ENCODE assay signal across 3 cellular contexts in genomic region chr4:11420327-11420726, GRCh38.
A peak's percentile ranks its signal among the peaks of the same experiment; 100 is the strongest.
TF ChIP-seq lines count a peak whose summit lies in the region.

No MANE protein-coding gene starts in this region.

TF ChIP-seq in HCT116, 20 proteins besides CTCF, POLR2A, EP300 and RAD21:
- TF ChIP-seq POLR2AphosphoS5 (IDR thresholded peaks at IDR 0.05; ENCODE audit: low read depth, low read length) (0 out of 2 replicates have a peak, but pooled peaks have one; percentile 25), EGR1 (IDR thresholded peaks at IDR 0.05; ENCODE audit: low read depth) (no peak), SIN3A (IDR thresholded peaks at IDR 0.05; ENCODE audit: low read depth) (no peak), MAX (IDR thresholded peaks at IDR 0.05) (no peak), EZH2phosphoT487 (IDR thresholded peaks at IDR 0.05; ENCODE audit: borderline replicate concordance) (no peak)

TF ChIP-seq in GM12878, 131 proteins besides CTCF, POLR2A, EP300 and RAD21:
- TF ChIP-seq SUZ12 (IDR thresholded peaks at IDR 0.05; ENCODE audit: unreplicated experiment) (no peak), TCF3 (IDR thresholded peaks at IDR 0.05; ENCODE audit: borderline replicate concordance, insufficient read depth, low read depth, low read length) (no peak), HDGF (IDR thresholded peaks at IDR 0.05) (no peak), SREBF1 (IDR thresholded peaks at IDR 0.05; ENCODE audit: low read length) (no peak), ZSCAN29 (IDR thresholded peaks at IDR 0.05) (no peak)

TF ChIP-seq in SK-N-SH, 30 proteins besides CTCF, POLR2A, EP300 and RAD21:
- TF ChIP-seq TAF1 (IDR thresholded peaks at IDR 0.05; ENCODE audit: borderline replicate concordance, low read depth, low read length), result no peak
